8 cellular contexts compared by ENCODE assay signal in the genomic region with DNA sequence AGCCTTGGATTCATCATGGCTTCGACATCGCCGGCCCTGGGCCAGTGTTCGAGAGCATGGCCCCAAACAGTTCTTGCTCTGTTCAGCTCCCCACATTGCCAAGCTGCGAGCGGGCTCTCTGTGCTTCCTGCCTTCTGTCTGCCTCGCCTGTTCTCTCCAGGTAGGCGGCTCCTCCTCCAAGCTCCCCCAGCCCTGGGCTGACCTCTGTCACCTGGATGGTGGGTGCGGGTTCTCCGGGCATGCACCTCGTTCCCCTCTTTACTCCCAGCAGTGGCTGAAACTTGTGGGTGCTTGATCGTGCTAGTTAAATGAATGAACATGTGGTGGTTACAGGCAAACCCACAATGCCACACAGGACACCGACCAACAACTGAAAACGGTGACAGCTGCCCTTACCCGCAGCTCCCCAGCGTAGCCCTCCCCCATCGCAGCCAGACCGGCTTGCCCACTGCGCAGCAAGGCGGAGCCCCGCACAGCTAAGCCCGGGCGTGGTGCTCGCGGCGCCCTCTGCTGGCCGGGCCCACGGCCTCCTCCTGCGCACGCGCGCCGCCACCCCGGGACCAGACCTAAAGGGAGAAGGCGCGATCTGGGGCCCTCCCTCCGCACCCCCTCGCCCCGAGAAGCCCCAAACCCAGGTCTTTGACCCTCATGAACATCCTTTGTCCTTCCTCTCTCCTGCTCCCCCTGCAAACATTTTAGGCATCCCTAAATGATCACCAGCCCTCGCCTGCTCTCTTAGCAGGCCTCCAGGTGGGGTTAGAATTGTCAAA. TPM values are rescaled to one million over a fixed set of nuclear protein-coding genes. Genes with fewer than 3 reads are reported as not detected.
DNase-seq lines count a peak whose midpoint lies in the region; ATAC-seq and TF ChIP-seq lines count a peak whose summit lies in the region.

No MANE protein-coding gene starts in this region.

- peak; percentile 95 for TF ChIP-seq CTCF in CD14-positive monocyte (IDR thresholded peaks at IDR 0.05)
- peak; percentile 95 for TF ChIP-seq CTCF in activated CD8-positive, alpha-beta T cell treated with anti-CD3 and anti-CD28 coated beads for 36 hours (IDR thresholded peaks at IDR 0.05)

- intact Hi-C loops in CD14-positive monocyte (cut with micrococcal nuclease), result loop anchor here (5.0 to 10.0 kb wide), 3 partner anchors 171 to 848 kb away; no protein-coding TSS in a partner anchor
- intact Hi-C loops in activated CD8-positive, alpha-beta T cell treated with anti-CD3 and anti-CD28 coated beads for 36 hours (cut with micrococcal nuclease), result no loop called here

- DNase-seq in CD14-positive monocyte (ENCODE audit: low spot score) (peak; percentile 82), NCI-H774 (lab: John Stamatoyannopoulos, UW) (peak; percentile 96), medulla oblongata (ENCODE audit: extremely low spot score) (peak; percentile 89)
- peak; percentile 92 for DNase-seq in activated CD8-positive, alpha-beta T cell treated with anti-CD3 and anti-CD28 coated beads for 36 hours
- DNase-seq in effector CD4-positive, alpha-beta T cell, result peak; percentile 84
- peak; percentile 83 to 88 (median 84) for DNase-seq in stimulated activated CD4-positive, alpha-beta T cell treated with anti-CD3 and anti-CD28 coated beads, TNF-alpha, amount 100 ng/mL, for 48 hours (ENCODE audit: low read depth in 3 of 3)

- ATAC-seq in GM19452 (IDR thresholded peaks at IDR 0.05; ENCODE audit: unreplicated experiment) (peak; percentile 61), HG03571 (IDR thresholded peaks at IDR 0.05; ENCODE audit: unreplicated experiment) (peak; percentile 56)
- ATAC-seq in activated CD8-positive, alpha-beta T cell treated with anti-CD3 and anti-CD28 coated beads for 36 hours, result peak; percentile 81

- H3K27ac Mint-ChIP-seq in CD14-positive monocyte, result peak overlapping the region; percentile 68 to 93 (median 87)
- peak overlapping the region; percentile 100 for H3K27ac Mint-ChIP-seq in activated CD8-positive, alpha-beta T cell treated with anti-CD3 and anti-CD28 coated beads for 36 hours

- CTCF ChIA-PET in activated CD8-positive, alpha-beta T cell treated with anti-CD3 and anti-CD28 coated beads for 36 hours (lab: Charles Lee), result interaction anchor here (0.6 to 10.9 kb wide), 24 partner anchors 12 to 1056 kb away, joined by 3 to 435 read pairs (median 3); partner anchors contain the start of genes EIF1, KLHL11 and KRT12

- peaks cover 0 to 2% (median 0%) of the 10 kb centered on the region in 7 donors for H3K9me3 Mint-ChIP-seq in CD14-positive monocyte
- H3K9me3 Mint-ChIP-seq in activated CD8-positive, alpha-beta T cell treated with anti-CD3 and anti-CD28 coated beads for 36 hours, result no peaks in the 10 kb centered on the region

- H3K4me3 Mint-ChIP-seq in CD14-positive monocyte, result peak overlapping the region; percentile 81 to 93
- peak overlapping the region; percentile 81 for H3K4me3 Mint-ChIP-seq in activated CD8-positive, alpha-beta T cell treated with anti-CD3 and anti-CD28 coated beads for 36 hours

- POLR2A ChIA-PET in activated CD8-positive, alpha-beta T cell treated with anti-CD3 and anti-CD28 coated beads for 36 hours (lab: Charles Lee), result interaction anchor here (0.9 to 8.3 kb wide), 6 partner anchors 14 to 118 kb away, joined by 3 to 104 read pairs (median 4); partner anchors contain the start of gene EIF1

- peaks cover 32% of the 10 kb centered on the region for H3K4me1 Mint-ChIP-seq in CD14-positive monocyte
- peaks cover 33% of the 10 kb centered on the region for H3K4me1 Mint-ChIP-seq in activated CD8-positive, alpha-beta T cell treated with anti-CD3 and anti-CD28 coated beads for 36 hours (ENCODE audit: low read depth)

- H3K27me3 Mint-ChIP-seq in CD14-positive monocyte (ENCODE audit: low read depth in 3 of 3), result peaks cover 16 to 18% (median 17%) of the 10 kb centered on the region in 3 donors
- peaks cover 1% of the 10 kb centered on the region for H3K27me3 Mint-ChIP-seq in activated CD8-positive, alpha-beta T cell treated with anti-CD3 and anti-CD28 coated beads for 36 hours

- no peaks in the 10 kb centered on the region for H3K36me3 Mint-ChIP-seq in CD14-positive monocyte
- no peaks in the 10 kb centered on the region for H3K36me3 Mint-ChIP-seq in activated CD8-positive, alpha-beta T cell treated with anti-CD3 and anti-CD28 coated beads for 36 hours (ENCODE audit: low read depth)

RNA-seq across cellular contexts. Expression of gene EIF1, which starts 22.9 kb away (rescaled TPM):
- 1,000 to 10,000 TPM; 1,176 to 1,536 TPM for polyA plus RNA-seq in CD14-positive monocyte
- 100 to 1,000 TPM; 924 to 930 TPM for total RNA-seq in activated CD8-positive, alpha-beta T cell treated with anti-CD3 and anti-CD28 coated beads for 36 hours

RNA-seq across cellular contexts. Expression of gene KRT17, which starts 41.4 kb away (rescaled TPM):
- polyA plus RNA-seq in CD14-positive monocyte, result not detected
- not detected for total RNA-seq in activated CD8-positive, alpha-beta T cell treated with anti-CD3 and anti-CD28 coated beads for 36 hours

RNA-seq across cellular contexts. Expression of gene GAST, which starts 46.4 kb away (rescaled TPM):
- not detected for polyA plus RNA-seq in CD14-positive monocyte
- total RNA-seq in activated CD8-positive, alpha-beta T cell treated with anti-CD3 and anti-CD28 coated beads for 36 hours, result not detected

RNA-seq across cellular contexts. Expression of gene KRT16, which starts 53.2 kb away (rescaled TPM):
- polyA plus RNA-seq in CD14-positive monocyte, result not detected
- not detected for total RNA-seq in activated CD8-positive, alpha-beta T cell treated with anti-CD3 and anti-CD28 coated beads for 36 hours

Comparison
In these comparisons a context has a peak if more than half of its experiments do, and no peak if none do; other contexts are left out.
1. Peak in every context shown above with its lines: DNase-seq and ATAC-seq.